1 cellular context compared by ENCODE assay signal in the genomic region with DNA sequence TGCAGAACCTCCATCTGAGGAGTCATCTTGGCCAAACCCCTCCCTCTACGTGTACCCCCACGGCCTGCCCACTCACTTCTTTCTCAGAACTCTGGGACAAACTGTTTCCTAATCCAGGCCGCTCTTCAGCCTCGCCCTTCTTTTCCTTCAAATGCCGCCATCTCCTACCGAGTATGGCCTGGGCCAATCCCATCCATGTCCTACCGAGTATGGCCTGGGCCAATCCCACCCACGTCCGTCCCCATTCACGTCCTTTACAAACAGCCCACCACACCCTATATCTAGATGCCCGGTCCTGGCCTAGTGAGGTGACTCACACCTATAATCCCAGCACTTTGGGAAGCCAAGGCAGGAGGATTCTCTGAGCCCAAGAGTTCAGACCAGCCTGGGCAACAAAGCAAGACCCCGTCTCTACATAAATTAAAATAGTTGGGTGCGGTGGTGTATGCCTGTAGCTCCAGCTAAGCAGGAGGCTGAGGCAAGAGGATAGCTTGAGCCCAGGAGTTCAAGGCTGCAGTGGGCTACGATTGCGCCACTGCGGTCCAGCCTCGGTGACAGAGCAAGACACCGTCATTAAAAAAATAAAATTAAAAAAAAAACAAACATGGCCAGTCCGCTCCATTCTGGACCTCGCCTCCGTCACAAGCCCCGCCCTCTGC.
TF ChIP-seq lines count a peak whose summit lies in the region.

No MANE protein-coding gene starts in this region.

TF ChIP-seq in GM23338, 12 proteins besides CTCF, POLR2A, EP300 and RAD21 (continued from another document):
- TF ChIP-seq ZNF462 (CRISPR knock-in tag; IDR thresholded peaks at IDR 0.05), result no peak
- TF ChIP-seq, protein P1, sequence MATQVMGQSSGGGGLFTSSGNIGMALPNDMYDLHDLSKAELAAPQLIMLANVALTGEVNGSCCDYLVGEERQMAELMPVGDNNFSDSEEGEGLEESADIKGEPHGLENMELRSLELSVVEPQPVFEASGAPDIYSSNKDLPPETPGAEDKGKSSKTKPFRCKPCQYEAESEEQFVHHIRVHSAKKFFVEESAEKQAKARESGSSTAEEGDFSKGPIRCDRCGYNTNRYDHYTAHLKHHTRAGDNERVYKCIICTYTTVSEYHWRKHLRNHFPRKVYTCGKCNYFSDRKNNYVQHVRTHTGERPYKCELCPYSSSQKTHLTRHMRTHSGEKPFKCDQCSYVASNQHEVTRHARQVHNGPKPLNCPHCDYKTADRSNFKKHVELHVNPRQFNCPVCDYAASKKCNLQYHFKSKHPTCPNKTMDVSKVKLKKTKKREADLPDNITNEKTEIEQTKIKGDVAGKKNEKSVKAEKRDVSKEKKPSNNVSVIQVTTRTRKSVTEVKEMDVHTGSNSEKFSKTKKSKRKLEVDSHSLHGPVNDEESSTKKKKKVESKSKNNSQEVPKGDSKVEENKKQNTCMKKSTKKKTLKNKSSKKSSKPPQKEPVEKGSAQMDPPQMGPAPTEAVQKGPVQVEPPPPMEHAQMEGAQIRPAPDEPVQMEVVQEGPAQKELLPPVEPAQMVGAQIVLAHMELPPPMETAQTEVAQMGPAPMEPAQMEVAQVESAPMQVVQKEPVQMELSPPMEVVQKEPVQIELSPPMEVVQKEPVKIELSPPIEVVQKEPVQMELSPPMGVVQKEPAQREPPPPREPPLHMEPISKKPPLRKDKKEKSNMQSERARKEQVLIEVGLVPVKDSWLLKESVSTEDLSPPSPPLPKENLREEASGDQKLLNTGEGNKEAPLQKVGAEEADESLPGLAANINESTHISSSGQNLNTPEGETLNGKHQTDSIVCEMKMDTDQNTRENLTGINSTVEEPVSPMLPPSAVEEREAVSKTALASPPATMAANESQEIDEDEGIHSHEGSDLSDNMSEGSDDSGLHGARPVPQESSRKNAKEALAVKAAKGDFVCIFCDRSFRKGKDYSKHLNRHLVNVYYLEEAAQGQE (IDR thresholded peaks at IDR 0.05; ENCODE audit: unreplicated experiment), result no peak
- no peak for TF ChIP-seq STAT1 (IDR thresholded peaks at IDR 0.05; ENCODE audit: unreplicated experiment)
- TF ChIP-seq POLR2AphosphoS5 (IDR thresholded peaks at IDR 0.05; ENCODE audit: low read depth), result no peak
